ENCODE assay signal across 20 cellular contexts in genomic region chr4:153281476-153281875, GRCh38.
DNase-seq lines count a peak whose midpoint lies in the region; ATAC-seq and TF ChIP-seq lines count a peak whose summit lies in the region.
"Had no signal": no experiment of that assay in that cellular context is flagged by ENCODE, and none has a peak within 500 bp of the region (broad histone marks: within the 10 kb centered on the region; RNA-seq: fewer than 3 reads in every experiment).

No MANE protein-coding gene starts in this region.

- peaks cover 4% of the 10 kb centered on the region for H3K4me1 Mint-ChIP-seq in CD8-positive, alpha-beta T cell (ENCODE audit: low read depth)
- H3K4me1 Mint-ChIP-seq: H9 had no signal

- no peaks in the 10 kb centered on the region for H3K27me3 ChIP-seq in esophagus muscularis mucosa
- H3K27me3 ChIP-seq in CD8-positive, alpha-beta T cell (ENCODE audit: insufficient read depth, low read length), result no peaks in the 10 kb centered on the region

- no peak for TF ChIP-seq CTCF in esophagus muscularis mucosa (IDR thresholded peaks at IDR 0.05)
- TF ChIP-seq CTCF in CD8-positive, alpha-beta T cell (IDR thresholded peaks at IDR 0.05), result no peak

- POLR2A ChIA-PET in CD8-positive, alpha-beta T cell (lab: Charles Lee), result no interaction called here

- no peak overlapping the region for H3K4me3 Mint-ChIP-seq in CD8-positive, alpha-beta T cell
- H3K4me3 Mint-ChIP-seq: H9 had no signal

- CTCF ChIA-PET in CD8-positive, alpha-beta T cell (lab: Charles Lee), result no interaction called here

- H3K9me3 Mint-ChIP-seq in CD8-positive, alpha-beta T cell, result peaks cover 13% of the 10 kb centered on the region

- peaks cover 0 to 44% (median 23%) of the 10 kb centered on the region in 4 donors for H3K36me3 ChIP-seq in esophagus muscularis mucosa
- H3K36me3 ChIP-seq in CD8-positive, alpha-beta T cell (ENCODE audit: insufficient read depth, low read length), result no peaks in the 10 kb centered on the region

- peaks cover 6 to 14% (median 10%) of the 10 kb centered on the region in 4 donors for H3K4me1 ChIP-seq in esophagus muscularis mucosa
- no peaks in the 10 kb centered on the region for H3K4me1 ChIP-seq in CD8-positive, alpha-beta T cell (ENCODE audit: insufficient read depth, low read length)

- ATAC-seq in HG03521 (IDR thresholded peaks at IDR 0.05; ENCODE audit: unreplicated experiment), result no peak
- ATAC-seq in CD8-positive, alpha-beta T cell, result no peak

- peaks cover 0 to 3% (median 0%) of the 10 kb centered on the region in 4 donors for H3K9me3 ChIP-seq in esophagus muscularis mucosa
- H3K9me3 ChIP-seq in CD8-positive, alpha-beta T cell (ENCODE audit: low read length), result no peaks in the 10 kb centered on the region

- peak; percentile 6 for DNase-seq in NCI-H1105 treated with DMSO at 0.1 percent for 48 hours (lab: John Stamatoyannopoulos, UW)
- no peak for DNase-seq in NCI-H1105 (lab: John Stamatoyannopoulos, UW)
- DNase-seq in NCI-H1417 treated with DMSO at 0.1 percent for 48 hours (lab: John Stamatoyannopoulos, UW), result peak; percentile 71
- DNase-seq in NCI-H748 (lab: John Stamatoyannopoulos, UW; ENCODE audit: unreplicated experiment), result peak; percentile 78
- DNase-seq in esophagus muscularis mucosa (ENCODE audit: extremely low spot score), result peak; percentile 34
- no peak for DNase-seq in SHP77 treated with DMSO at 0.1 percent for 48 hours (lab: John Stamatoyannopoulos, UW)
- DNase-seq in CD8-positive, alpha-beta T cell, result no peak
- DNase-seq: 8988T, DMS79 treated with DMSO at 0.1 percent for 48 hours, H9, KBM-7, MM.1S, NCI-H1092, NCI-H1930, NCI-H774, OCI-M1, T-helper 9 cell had no signal

- H3K4me3 ChIP-seq in esophagus muscularis mucosa, result no peak overlapping the region
- no peak overlapping the region for H3K4me3 ChIP-seq in CD8-positive, alpha-beta T cell (ENCODE audit: low read depth, low read length)

- no peak overlapping the region for H3K27ac ChIP-seq in esophagus muscularis mucosa (replicated peaks in 1 of 4)
- H3K27ac ChIP-seq in CD8-positive, alpha-beta T cell (ENCODE audit: low read depth, low read length), result no peak overlapping the region
- H3K27ac ChIP-seq: C4-2B, HL-60 had no signal

- 81% methylated on average over 1 of the region's 1 CpG for WGBS in esophagus muscularis mucosa

- no peak overlapping the region for H3K27ac Mint-ChIP-seq in CD8-positive, alpha-beta T cell

- no peaks in the 10 kb centered on the region for H3K27me3 Mint-ChIP-seq in CD8-positive, alpha-beta T cell (ENCODE audit: low read depth)

- no peak for TF ChIP-seq EP300 in esophagus muscularis mucosa (IDR thresholded peaks at IDR 0.05)

- no peak for TF ChIP-seq POLR2A in esophagus muscularis mucosa (IDR thresholded peaks at IDR 0.05; ENCODE audit: low read depth)

- intact Hi-C loops in esophagus muscularis mucosa (cut with DNase I), result no loop called here
- intact Hi-C loops in CD8-positive, alpha-beta T cell (cut with DNase I, micrococcal nuclease), result no loop called here

- peaks cover 5% of the 10 kb centered on the region for H3K36me3 Mint-ChIP-seq in CD8-positive, alpha-beta T cell

Comparison
In these comparisons a context has a peak if more than half of its experiments do, and no peak if none do; other contexts are left out.
1. DNase-seq: peak in NCI-H1105 treated with DMSO at 0.1 percent for 48 hours (single experiment), NCI-H1417 treated with DMSO at 0.1 percent for 48 hours (single experiment), NCI-H748 (single experiment) and esophagus muscularis mucosa (single experiment); none in NCI-H1105 (single experiment), SHP77 treated with DMSO at 0.1 percent for 48 hours (single experiment) and CD8-positive, alpha-beta T cell (0 of 7).